In genomic region chr5:98517559-98517958, GRCh38 we compare ENCODE assay signal across 22 cellular contexts.
"Had no signal": no experiment of that assay in that cellular context is flagged by ENCODE, and none has a peak within 500 bp of the region (broad histone marks: within the 10 kb centered on the region; RNA-seq: fewer than 3 reads in every experiment).

No MANE protein-coding gene starts in this region.

- H3K36me3 Mint-ChIP-seq: activated naive CD8-positive, alpha-beta T cell; mesothelial cell of epicardium; naive thymus-derived CD8-positive, alpha-beta T cell; stimulated activated naive B cell treated with anti-CD40 and anti-IgM and Interleukin-4, amounts not matched to agents 10 μg/mL and 1 μg/mL and 100 μg/mL, for 72 hours; type B pancreatic cell had no signal

- H3K4me1 Mint-ChIP-seq: mesothelial cell of epicardium; naive thymus-derived CD8-positive, alpha-beta T cell; stimulated activated naive B cell treated with anti-CD40 and anti-IgM and Interleukin-4, amounts not matched to agents 10 μg/mL and 1 μg/mL and 100 μg/mL, for 72 hours had no signal

- H3K4me3 ChIP-seq: gastrocnemius medialis, hepatocyte, sigmoid colon, thoracic aorta, uterus had no signal

- H3K27ac Mint-ChIP-seq: activated naive CD8-positive, alpha-beta T cell; mesothelial cell of epicardium; naive thymus-derived CD8-positive, alpha-beta T cell; stimulated activated naive B cell treated with anti-CD40 and anti-IgM and Interleukin-4, amounts not matched to agents 10 μg/mL and 1 μg/mL and 100 μg/mL, for 72 hours; type B pancreatic cell had no signal

- H3K27me3 ChIP-seq: gastrocnemius medialis, hepatocyte, sigmoid colon, uterus had no signal

- H3K9me3 ChIP-seq: gastrocnemius medialis, sigmoid colon, thoracic aorta, uterus had no signal

- H3K36me3 ChIP-seq: gastrocnemius medialis, sigmoid colon, thoracic aorta, uterus had no signal

- H3K27me3 Mint-ChIP-seq: activated naive CD8-positive, alpha-beta T cell; stimulated activated naive B cell treated with anti-CD40 and anti-IgM and Interleukin-4, amounts not matched to agents 10 μg/mL and 1 μg/mL and 100 μg/mL, for 72 hours had no signal

- H3K4me1 ChIP-seq: gastrocnemius medialis, sigmoid colon, uterus had no signal

- H3K9me3 Mint-ChIP-seq: mesothelial cell of epicardium; naive thymus-derived CD8-positive, alpha-beta T cell; neural crest cell; stimulated activated naive B cell treated with anti-CD40 and anti-IgM and Interleukin-4, amounts not matched to agents 10 μg/mL and 1 μg/mL and 100 μg/mL, for 72 hours; type B pancreatic cell had no signal

- ATAC-seq: activated CD4-positive, CD25-positive, alpha-beta regulatory T cell treated with anti-CD3 and anti-CD28 coated beads, Interleukin-2, amount 50 U/mL, for 24 hours; gastrocnemius medialis; naive thymus-derived CD8-positive, alpha-beta T cell; stimulated activated naive B cell treated with anti-CD40 and anti-IgM and Interleukin-4, amounts not matched to agents 10 μg/mL and 1 μg/mL and 100 μg/mL, for 72 hours had no signal

- DNase-seq: activated CD4-positive, alpha-beta T cell treated with anti-CD3 and anti-CD28 coated beads for 48 hours; activated CD4-positive, alpha-beta T cell treated with anti-CD3 and anti-CD28 coated beads, Interleukin-2, amount 50 U/mL, for 48 hours; activated CD8-positive, alpha-beta memory T cell treated with anti-CD3 and anti-CD28 coated beads for 24 hours; activated effector memory CD4-positive, alpha-beta T cell treated with Interleukin-2 at 50 U/mL for 16 hours; activated naive CD4-positive, alpha-beta T cell treated with Interleukin-2 at 50 U/mL for 16 hours; effector CD8-positive, alpha-beta T cell; gastrocnemius medialis; left cardiac atrium; mammary epithelial cell; naive thymus-derived CD8-positive, alpha-beta T cell; sigmoid colon; stimulated activated CD4-positive, alpha-beta T cell treated with anti-CD3 and anti-CD28 coated beads, Interleukin-15, amount 100 ng/mL, for 24 hours; stimulated activated CD4-positive, alpha-beta T cell treated with anti-CD3 and anti-CD28 coated beads, Interleukin-2, amount 100 ng/mL, for 24 hours; stimulated activated naive B cell treated with anti-CD40 and anti-IgM and Interleukin-4, amounts not matched to agents 10 μg/mL and 1 μg/mL and 100 μg/mL, for 72 hours; uterus had no signal

- H3K4me3 Mint-ChIP-seq: activated naive CD8-positive, alpha-beta T cell; mesothelial cell of epicardium; naive thymus-derived CD8-positive, alpha-beta T cell; neural crest cell; stimulated activated naive B cell treated with anti-CD40 and anti-IgM and Interleukin-4, amounts not matched to agents 10 μg/mL and 1 μg/mL and 100 μg/mL, for 72 hours; type B pancreatic cell had no signal

- H2AFZ ChIP-seq: hepatocyte had no signal

- H3K79me2 ChIP-seq: hepatocyte had no signal

- H3K4me2 ChIP-seq: hepatocyte had no signal

- H3K27ac ChIP-seq: gastrocnemius medialis, hepatocyte, thoracic aorta, uterus had no signal
